ENCODE assay signal across 6 cellular contexts in genomic region chr17:81223758-81224122, GRCh38. TPM values are rescaled to one million over a fixed set of nuclear protein-coding genes. Genes with fewer than 3 reads are reported as not detected.
DNase-seq lines count a peak whose midpoint lies in the region; FAIRE-seq and TF ChIP-seq lines count a peak whose summit lies in the region.

No MANE protein-coding gene starts in this region.

- H3K27me3 ChIP-seq in H1 (replicated peaks in 1 of 4; ENCODE audit: control insufficient read depth in 3 of 4, extremely low read depth in 1 of 4, insufficient read depth in 3 of 4, low read length in 3 of 4) (peaks cover 0 to 2% (median 0%) of the 10 kb centered on the region in 4 experiments; a peak in 2 of 7 replicates), suprapubic skin (no peaks in the 10 kb centered on the region), small intestine (ENCODE audit: control insufficient read depth in 2 of 2, insufficient read depth in 2 of 2, low read length in 2 of 2) (no peaks in the 10 kb centered on the region)

- H4K8ac ChIP-seq in H1 (ENCODE audit: extremely low read depth, insufficient read depth, low read length), result no peak overlapping the region

- H3K56ac ChIP-seq in H1 (replicated peaks; ENCODE audit: insufficient read length, low read depth, low read length), result no peak overlapping the region

- no peak overlapping the region; the same call in 1 of the 2 replicates for H2BK12ac ChIP-seq in H1 (ENCODE audit: low read depth, low read length)

- no peak overlapping the region for H3K14ac ChIP-seq in H1 (ENCODE audit: insufficient read length)

- H2AFZ ChIP-seq in H1 (ENCODE audit: low read length), result peak overlapping the region; percentile 24; the same call in 1 of the 2 replicates

- H3K27ac ChIP-seq in H1 (ENCODE audit: low read depth, low read length) (no peak overlapping the region), suprapubic skin (no peak overlapping the region), small intestine (ENCODE audit: low read depth in 1 of 2, low read length in 1 of 2) (no peak overlapping the region)

- H3K23me2 ChIP-seq in H1 (ENCODE audit: low read depth, low read length), result peaks cover 12% of the 10 kb centered on the region; the same call in 1 of the 2 replicates

- H3K4me1 ChIP-seq in H1 (replicated peaks in 1 of 4; ENCODE audit: control insufficient read depth in 3 of 4, insufficient read depth in 4 of 4, low read length in 3 of 4) (peaks cover 0 to 12% (median 9%) of the 10 kb centered on the region in 4 experiments; a peak in 5 of 7 replicates), suprapubic skin (peaks cover 23% of the 10 kb centered on the region), small intestine (ENCODE audit: control insufficient read depth in 2 of 2, insufficient read depth in 1 of 2, low read depth in 1 of 2, low read length in 1 of 2) (no peaks in the 10 kb centered on the region)

- H3K27ac Mint-ChIP-seq in activated naive CD4-positive, alpha-beta T cell treated with anti-CD3 and anti-CD28 coated beads, Interleukin-2, amount 10 ng/mL, durations not matched to agents 7 days and 5 days, result no peak overlapping the region

- H3K79me2 ChIP-seq in H1 (ENCODE audit: control insufficient read depth in 1 of 2, insufficient read depth in 2 of 2, low read length in 2 of 2), result peaks cover 0 to 15% of the 10 kb centered on the region in 2 experiments; a peak in 1 of 4 replicates

- peaks cover 14% of the 10 kb centered on the region for H3K27me3 Mint-ChIP-seq in activated naive CD4-positive, alpha-beta T cell treated with anti-CD3 and anti-CD28 coated beads, Interleukin-2, amount 10 ng/mL, durations not matched to agents 7 days and 5 days

- no peak overlapping the region for H3K4ac ChIP-seq in H1 (replicated peaks; ENCODE audit: insufficient read length, low read depth, low read length)

- peaks cover 12% of the 10 kb centered on the region for H3K79me1 ChIP-seq in H1 (ENCODE audit: low read depth, low read length)

- H4K20me1 ChIP-seq in H1 (replicated peaks in 1 of 2; ENCODE audit: control insufficient read depth in 1 of 2, insufficient read depth in 2 of 2, low read length in 2 of 2), result peaks cover 4 to 11% of the 10 kb centered on the region in 2 experiments

- peak overlapping the region; percentile 47 to 62 (median 59) for H3K4me3 ChIP-seq in H1 (ENCODE audit: extremely low read depth in 1 of 4, insufficient read depth in 2 of 4, low read depth in 3 of 4, low read length in 4 of 4)
- H3K4me3 ChIP-seq in suprapubic skin, result peak overlapping the region; percentile 64
- no peak overlapping the region for H3K4me3 ChIP-seq in small intestine (ENCODE audit: low read depth in 1 of 2, low read length in 2 of 2)

- peaks cover 7% of the 10 kb centered on the region for H3K9me3 Mint-ChIP-seq in activated naive CD4-positive, alpha-beta T cell treated with anti-CD3 and anti-CD28 coated beads, Interleukin-2, amount 10 ng/mL, durations not matched to agents 7 days and 5 days

- no peak for TF ChIP-seq POLR2A in H1 (IDR thresholded peaks at IDR 0.05; ENCODE audit: control extremely low read depth in 1 of 2, low read depth in 2 of 2, low read length in 2 of 2)
- no peak for TF ChIP-seq POLR2A in suprapubic skin (IDR thresholded peaks at IDR 0.05)

- H3K36me3 Mint-ChIP-seq in activated naive CD4-positive, alpha-beta T cell treated with anti-CD3 and anti-CD28 coated beads, Interleukin-2, amount 10 ng/mL, durations not matched to agents 7 days and 5 days, result peaks cover 11% of the 10 kb centered on the region

- H2BK15ac ChIP-seq in H1 (ENCODE audit: low read length), result no peak overlapping the region

- H2AK5ac ChIP-seq in H1 (ENCODE audit: low read depth, low read length), result no peak overlapping the region

- POLR2A ChIA-PET in H1 (lab: Charles Lee; ENCODE audit: partially characterized antibody), result interaction anchor here (2.2 kb wide), 1 partner anchor 14 kb away, joined by 10 read pairs; the partner anchor contains the start of genes NDUFAF8 and TEPSIN

- DNase-seq in activated naive CD4-positive, alpha-beta T cell treated with anti-CD3 and anti-CD28 coated beads, Interleukin-2, amount 10 ng/mL, durations not matched to agents 7 days and 5 days, result no peak
- no peak for DNase-seq in activated naive CD4-positive, alpha-beta T cell (lab: John Stamatoyannopoulos, UW)
- DNase-seq in H1 (ENCODE audit: low read depth in 1 of 2, low spot score in 2 of 2) (no peak), suprapubic skin (ENCODE audit: low spot score in 2 of 2) (no peak), SW480 (ENCODE audit: low spot score) (no peak), small intestine (no peak)

- no peak overlapping the region for H2BK5ac ChIP-seq in H1 (ENCODE audit: low read depth, low read length)

- no peak overlapping the region for H4K91ac ChIP-seq in H1 (replicated peaks; ENCODE audit: insufficient read length, low read length)

- H3K18ac ChIP-seq in H1 (ENCODE audit: extremely low read depth, low read length), result no peak overlapping the region

- H3K36me3 ChIP-seq in H1 (ENCODE audit: control insufficient read depth in 2 of 4, insufficient read depth in 4 of 4, low read length in 3 of 4), result peaks cover 0 to 5% (median 0%) of the 10 kb centered on the region in 4 experiments; a peak in 1 of 8 replicates
- H3K36me3 ChIP-seq in suprapubic skin, result peaks cover 1% of the 10 kb centered on the region
- H3K36me3 ChIP-seq in small intestine (ENCODE audit: control insufficient read depth in 2 of 2, insufficient read depth in 2 of 2, low read length in 2 of 2), result no peaks in the 10 kb centered on the region

- TF ChIP-seq CTCF in H1 (IDR thresholded peaks at IDR 0.05; ENCODE audit: control extremely low read depth in 1 of 3, insufficient read depth in 1 of 3, low read depth in 1 of 3, low read length in 3 of 3) (no peak), suprapubic skin (IDR thresholded peaks at IDR 0.05) (no peak)

- TF ChIP-seq RAD21 in H1 (IDR thresholded peaks at IDR 0.05 in 1 of 2, conservative IDR thresholded peaks at IDR 0.05 in 1 of 2; ENCODE audit: low read depth in 2 of 2, low read length in 2 of 2), result no peak

- peak overlapping the region; percentile 58 for H3K4me3 Mint-ChIP-seq in activated naive CD4-positive, alpha-beta T cell treated with anti-CD3 and anti-CD28 coated beads, Interleukin-2, amount 10 ng/mL, durations not matched to agents 7 days and 5 days

- H4K5ac ChIP-seq in H1 (ENCODE audit: insufficient read length, low read depth, low read length), result no peak overlapping the region

- no peak overlapping the region for H2BK120ac ChIP-seq in H1 (replicated peaks; ENCODE audit: low read depth, low read length)

- peaks cover 25% of the 10 kb centered on the region for H3K4me1 Mint-ChIP-seq in activated naive CD4-positive, alpha-beta T cell treated with anti-CD3 and anti-CD28 coated beads, Interleukin-2, amount 10 ng/mL, durations not matched to agents 7 days and 5 days

- no peak overlapping the region for H2BK20ac ChIP-seq in H1 (ENCODE audit: low read length)

- FAIRE-seq in H1 (lab: Jason Lieb, UNC) (no peak), small intestine (lab: Jason Lieb, UNC) (no peak)

- H3K9me3 ChIP-seq in H1 (ENCODE audit: insufficient read depth in 2 of 2, low read depth in 1 of 2, low read length in 1 of 2) (no peaks in the 10 kb centered on the region), suprapubic skin (no peaks in the 10 kb centered on the region), small intestine (ENCODE audit: control insufficient read depth, low read depth) (no peaks in the 10 kb centered on the region)

- CTCF ChIA-PET in activated naive CD4-positive, alpha-beta T cell treated with anti-CD3 and anti-CD28 coated beads, Interleukin-2, amount 10 ng/mL, durations not matched to agents 7 days and 5 days (lab: Charles Lee), result no interaction called here
- CTCF ChIA-PET in H1 (lab: Charles Lee; ENCODE audit: partially characterized antibody), result interaction anchor here (1.3 kb wide), 1 partner anchor 82 kb away, joined by 3 read pairs; no protein-coding TSS in a partner anchor

- TF ChIP-seq EP300 in H1 (IDR thresholded peaks at IDR 0.05; ENCODE audit: borderline replicate concordance in 1 of 2, low read depth in 2 of 2, low read length in 2 of 2), result no peak
- TF ChIP-seq EP300 in suprapubic skin (IDR thresholded peaks at IDR 0.05), result no peak

- 50% methylated on average over 11 of the region's 11 CpGs; no CpG with 5 or more reads in 1 of the 2 experiments for WGBS in H1 (ENCODE audit: extremely low coverage in 1 of 2, insufficient coverage in 1 of 2, insufficient read length in 1 of 2, insufficient replicate concordance in 2 of 2, low coverage in 1 of 2, low lambda C conversion rate in 2 of 2, missing lambda C conversion rate in 1 of 2), 2 experiments
- WGBS in suprapubic skin, result 48% methylated on average over 11 of the region's 11 CpGs
- 23 to 49% (median 45%) methylated on average over 11 of the region's 11 CpGs for WGBS in small intestine, 3 donors

- H3K4me2 ChIP-seq in H1 (ENCODE audit: insufficient read depth in 1 of 2, low read depth in 2 of 2, low read length in 2 of 2), result peak overlapping the region; percentile 82 to 86

- H3K23ac ChIP-seq in H1 (ENCODE audit: insufficient read length), result no peak overlapping the region

- peak overlapping the region in 3 of 4 experiments; percentile 60 to 77 (median 74); a peak in 3 of 7 replicates for H3K9ac ChIP-seq in H1 (replicated peaks in 1 of 4; ENCODE audit: extremely low read depth in 1 of 4, low read depth in 3 of 4, low read length in 3 of 4)

RNA-seq across cellular contexts. Expression of gene CEP131, which starts 1.0 kb away (rescaled TPM):
- total RNA-seq in H1 (2021; fragmentation: NEBNext Ultra II Directional; extraction: Animal tissue kit (Norgen Biotek cat#: 25700)), result 22.5 and 23.2 TPM in 2 replicates
- polyA plus RNA-seq in H1 (2011; rRNA removed) (5.9 and 11.5 TPM in 2 replicates), small intestine (1 to 10 TPM; 4.0 to 8.8 (median 5.7) TPM)
- 19.5 TPM for polyA plus RNA-seq in H1 (2011; cell fraction: cytosol; rRNA removed)
- 51.9 TPM for polyA plus RNA-seq in H1 (2011; cell fraction: nucleus; rRNA removed)
- polyA plus RNA-seq in H1 (2012, experiment 1 of 2), result 12.1 to 30.1 TPM (median 26.5 TPM) in 4 replicates
- polyA plus RNA-seq in H1 (2012, experiment 2 of 2), result 11.9 TPM
- polyA plus RNA-seq in H1 (2013, experiment 1 of 2), result 11.2 TPM
- polyA plus RNA-seq in H1 (2013, experiment 2 of 2), result 10.1 TPM
- polyA minus RNA-seq in H1 (2011; rRNA and poly(A)+ RNA removed), result 3.9 and 4.0 TPM in 2 replicates
- polyA minus RNA-seq in H1 (2011; cell fraction: cytosol; rRNA and poly(A)+ RNA removed), result 13.9 TPM
- polyA minus RNA-seq in H1 (2011; cell fraction: nucleus; rRNA and poly(A)+ RNA removed), result 14.3 TPM
- 1 to 10 TPM; 4.2 to 9.5 (median 8.0) TPM for total RNA-seq in suprapubic skin

RNA-seq across cellular contexts. Expression of gene TEPSIN, which starts 15.1 kb away (rescaled TPM):
- 22.9 and 26.0 TPM in 2 replicates for total RNA-seq in H1 (2021; fragmentation: NEBNext Ultra II Directional; extraction: Animal tissue kit (Norgen Biotek cat#: 25700))
- polyA plus RNA-seq in H1 (2011; rRNA removed), result 28.0 and 59.8 TPM in 2 replicates
- 31.4 TPM for polyA plus RNA-seq in H1 (2011; cell fraction: cytosol; rRNA removed)
- 172 TPM for polyA plus RNA-seq in H1 (2011; cell fraction: nucleus; rRNA removed)
- 16.6 to 27.7 TPM (median 21.3 TPM) in 4 replicates for polyA plus RNA-seq in H1 (2012, experiment 1 of 2)
- 14.6 TPM for polyA plus RNA-seq in H1 (2012, experiment 2 of 2)
- polyA plus RNA-seq in H1 (2013, experiment 1 of 2), result 24.1 TPM
- 19.1 TPM for polyA plus RNA-seq in H1 (2013, experiment 2 of 2)
- 7.9 and 10.5 TPM in 2 replicates for polyA minus RNA-seq in H1 (2011; rRNA and poly(A)+ RNA removed)
- 19.7 TPM for polyA minus RNA-seq in H1 (2011; cell fraction: cytosol; rRNA and poly(A)+ RNA removed)
- 44.0 TPM for polyA minus RNA-seq in H1 (2011; cell fraction: nucleus; rRNA and poly(A)+ RNA removed)
- total RNA-seq in suprapubic skin, result 10 to 100 TPM; 43.0 to 94.5 (median 55.3) TPM
- 10 to 100 TPM; 19.3 to 89.9 (median 39.4) TPM for polyA plus RNA-seq in small intestine

RNA-seq across cellular contexts. Expression of gene NDUFAF8, which starts 15.4 kb away (rescaled TPM):
- 48.9 and 60.2 TPM in 2 replicates for total RNA-seq in H1 (2021; fragmentation: NEBNext Ultra II Directional; extraction: Animal tissue kit (Norgen Biotek cat#: 25700))
- 91.1 and 95.6 TPM in 2 replicates for polyA plus RNA-seq in H1 (2011; rRNA removed)
- 88.1 TPM for polyA plus RNA-seq in H1 (2011; cell fraction: cytosol; rRNA removed)
- polyA plus RNA-seq in H1 (2011; cell fraction: nucleus; rRNA removed), result 56.3 TPM
- polyA plus RNA-seq in H1 (2012, experiment 1 of 2), result 123 to 151 TPM (median 134 TPM) in 4 replicates
- 129 TPM for polyA plus RNA-seq in H1 (2012, experiment 2 of 2)
- polyA plus RNA-seq in H1 (2013, experiment 1 of 2), result 160 TPM
- polyA plus RNA-seq in H1 (2013, experiment 2 of 2), result 163 TPM
- 7.2 and 14.2 TPM in 2 replicates for polyA minus RNA-seq in H1 (2011; rRNA and poly(A)+ RNA removed)
- polyA minus RNA-seq in H1 (2011; cell fraction: cytosol; rRNA and poly(A)+ RNA removed), result 20.0 TPM
- 21.6 TPM for polyA minus RNA-seq in H1 (2011; cell fraction: nucleus; rRNA and poly(A)+ RNA removed)
- total RNA-seq in suprapubic skin, result 10 to 100 TPM; 17.8 to 39.4 (median 25.9) TPM
- polyA plus RNA-seq in small intestine, result 10 to 100 TPM; 25.9 to 36.0 (median 35.4) TPM

RNA-seq across cellular contexts. Expression of gene AATK, which starts 57.7 kb away (rescaled TPM):
- total RNA-seq in H1 (2021; fragmentation: NEBNext Ultra II Directional; extraction: Animal tissue kit (Norgen Biotek cat#: 25700)), result 3.2 and 3.5 TPM in 2 replicates
- polyA plus RNA-seq in H1 (2011; rRNA removed), result 1.7 and 3.6 TPM in 2 replicates
- polyA plus RNA-seq in H1 (2011; cell fraction: cytosol; rRNA removed), result 2.2 TPM
- polyA plus RNA-seq in H1 (2011; cell fraction: nucleus; rRNA removed), result 7.4 TPM
- polyA plus RNA-seq in H1 (2012, experiment 1 of 2), result 2.2 to 3.3 TPM (median 2.6 TPM) in 4 replicates
- 1.1 TPM for polyA plus RNA-seq in H1 (2012, experiment 2 of 2)
- 1.9 TPM for polyA plus RNA-seq in H1 (2013, experiment 1 of 2)
- 1.8 TPM for polyA plus RNA-seq in H1 (2013, experiment 2 of 2)
- polyA minus RNA-seq in H1 (2011; rRNA and poly(A)+ RNA removed), result 1.4 and 2.8 TPM in 2 replicates
- polyA minus RNA-seq in H1 (2011; cell fraction: cytosol; rRNA and poly(A)+ RNA removed), result 5.8 TPM
- 4.8 TPM for polyA minus RNA-seq in H1 (2011; cell fraction: nucleus; rRNA and poly(A)+ RNA removed)
- total RNA-seq in suprapubic skin, result 1 to 10 TPM in 2 of 4 donors, under 1 TPM in 2; 0.64 to 2.8 (median 1.1) TPM
- 100 to 1,000 TPM in 1 of 3 donors, 10 to 100 TPM in 2; 33.1 to 118 (median 98.1) TPM for polyA plus RNA-seq in small intestine

RNA-seq across cellular contexts. Expression of gene PVALEF, which starts 58.4 kb away (rescaled TPM):
- not detected in 2 replicates for total RNA-seq in H1 (2021; fragmentation: NEBNext Ultra II Directional; extraction: Animal tissue kit (Norgen Biotek cat#: 25700))
- polyA plus RNA-seq in H1 (2011; rRNA removed) (0.03 and 0.05 TPM in 2 replicates), small intestine (not detected)
- polyA plus RNA-seq in H1 (2011; cell fraction: cytosol; rRNA removed), result not detected
- not detected for polyA plus RNA-seq in H1 (2011; cell fraction: nucleus; rRNA removed)
- 0.12 TPM in 1 of 4 replicates, not detected in the others for polyA plus RNA-seq in H1 (2012, experiment 1 of 2)
- polyA plus RNA-seq in H1 (2012, experiment 2 of 2), result not detected
- polyA plus RNA-seq in H1 (2013, experiment 1 of 2), result not detected
- polyA plus RNA-seq in H1 (2013, experiment 2 of 2), result not detected
- polyA minus RNA-seq in H1 (2011; rRNA and poly(A)+ RNA removed), result not detected in 2 replicates
- not detected for polyA minus RNA-seq in H1 (2011; cell fraction: cytosol; rRNA and poly(A)+ RNA removed)
- not detected for polyA minus RNA-seq in H1 (2011; cell fraction: nucleus; rRNA and poly(A)+ RNA removed)
- total RNA-seq in suprapubic skin, result not detected

Comparison
In these comparisons a context has a peak if more than half of its experiments do, and no peak if none do; other contexts are left out.
1. H3K4me3 ChIP-seq: peak in H1 (4 of 4) and suprapubic skin (single experiment); none in small intestine (0 of 2).